22 cellular contexts compared by ENCODE assay signal in the genomic region with DNA sequence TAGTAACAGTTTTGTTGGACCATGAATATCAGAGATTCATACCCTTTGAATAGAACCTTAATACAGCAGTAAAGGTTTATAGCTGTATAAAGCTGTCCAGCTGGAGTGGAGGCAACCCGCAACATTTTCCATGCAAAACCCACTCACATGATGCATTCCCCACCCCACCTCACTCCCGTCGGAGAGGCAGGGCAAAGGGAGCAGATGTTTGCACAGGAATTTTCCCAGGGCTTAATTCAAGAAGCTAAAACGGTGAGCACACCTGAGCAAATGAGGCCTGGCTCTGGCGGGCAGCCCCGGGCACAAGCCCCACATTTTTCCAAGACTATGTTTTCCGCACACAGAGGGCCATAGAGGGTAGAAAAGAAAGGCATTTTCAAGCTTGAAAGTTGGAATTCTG.
"Had no signal": no experiment of that assay in that cellular context is flagged by ENCODE, and none has a peak within 500 bp of the region (broad histone marks: within the 10 kb centered on the region; RNA-seq: fewer than 3 reads in every experiment).

No MANE protein-coding gene starts in this region.

- H3K4me1 Mint-ChIP-seq: stimulated activated effector memory CD8-positive, alpha-beta T cell treated with anti-CD3 and anti-CD28 coated beads, Interleukin-12 subunit alpha, Interleukin-12 subunit beta, amount 100 ng/mL, for 72 hours had no signal

- H3K27ac ChIP-seq: heart left ventricle, neural progenitor cell, psoas muscle, right atrium auricular region, suprapubic skin, vagina, WERI-Rb-1 had no signal

- H3K4me2 ChIP-seq: neural progenitor cell had no signal

- H3K9me3 Mint-ChIP-seq: activated CD4-positive, alpha-beta T cell treated with anti-CD3 and anti-CD28 coated beads, Interleukin-2, amount 10 ng/mL, durations not matched to agents 7 days and 5 days; activated naive CD8-positive, alpha-beta T cell treated with anti-CD3 and anti-CD28 coated beads for 36 hours; dendritic cell treated with granulocyte-macrophage colony-stimulating factor and Interleukin-4, amounts not matched to agents 40 ng/mL and 50 ng/mL, for 4 days; naive B cell; neural progenitor cell; stimulated activated effector memory CD8-positive, alpha-beta T cell treated with anti-CD3 and anti-CD28 coated beads, Interleukin-12 subunit alpha, Interleukin-12 subunit beta, amount 100 ng/mL, for 72 hours had no signal

- H3K36me3 ChIP-seq: heart left ventricle, neural progenitor cell, right atrium auricular region, stomach, suprapubic skin, vagina, WERI-Rb-1 had no signal

- H3K4me3 Mint-ChIP-seq: activated CD4-positive, alpha-beta T cell treated with anti-CD3 and anti-CD28 coated beads, Interleukin-2, amount 10 ng/mL, durations not matched to agents 7 days and 5 days; activated CD8-positive, alpha-beta T cell treated with anti-CD3 and anti-CD28 coated beads, Interleukin-2, amount 10 ng/mL, durations not matched to agents 7 days and 5 days; activated naive CD8-positive, alpha-beta T cell treated with anti-CD3 and anti-CD28 coated beads for 36 hours; dendritic cell treated with granulocyte-macrophage colony-stimulating factor and Interleukin-4, amounts not matched to agents 40 ng/mL and 50 ng/mL, for 4 days; naive B cell; neural progenitor cell; stimulated activated effector memory CD8-positive, alpha-beta T cell treated with anti-CD3 and anti-CD28 coated beads, Interleukin-12 subunit alpha, Interleukin-12 subunit beta, amount 100 ng/mL, for 72 hours had no signal

- DNase-seq: activated CD4-positive, alpha-beta T cell treated with anti-CD3 and anti-CD28 coated beads, Interleukin-2, amount 10 ng/mL, durations not matched to agents 7 days and 5 days; activated CD4-positive, CD25-positive, alpha-beta regulatory T cell treated with anti-CD3 and anti-CD28 coated beads, Interleukin-2, amount 50 U/mL, for 72 hours; activated CD8-positive, alpha-beta T cell treated with anti-CD3 and anti-CD28 coated beads, Interleukin-2, amount 10 ng/mL, durations not matched to agents 7 days and 5 days; activated naive CD8-positive, alpha-beta T cell treated with anti-CD3 and anti-CD28 coated beads for 36 hours; cerebellar nuclear complex; effector CD4-positive, alpha-beta T cell; heart left ventricle; naive B cell; psoas muscle; stimulated activated CD4-positive, alpha-beta T cell treated with anti-CD3 and anti-CD28 coated beads, Interleukin-2, amount 100 ng/mL, for 24 hours; stomach; T-helper 1 cell; WERI-Rb-1 had no signal

- H3K4me1 ChIP-seq: psoas muscle had no signal

- H3K27ac Mint-ChIP-seq: activated CD4-positive, alpha-beta T cell treated with anti-CD3 and anti-CD28 coated beads, Interleukin-2, amount 10 ng/mL, durations not matched to agents 7 days and 5 days; activated CD8-positive, alpha-beta T cell treated with anti-CD3 and anti-CD28 coated beads, Interleukin-2, amount 10 ng/mL, durations not matched to agents 7 days and 5 days; activated naive CD8-positive, alpha-beta T cell treated with anti-CD3 and anti-CD28 coated beads for 36 hours; dendritic cell treated with granulocyte-macrophage colony-stimulating factor and Interleukin-4, amounts not matched to agents 40 ng/mL and 50 ng/mL, for 4 days; naive B cell; neural progenitor cell; stimulated activated effector memory CD8-positive, alpha-beta T cell treated with anti-CD3 and anti-CD28 coated beads, Interleukin-12 subunit alpha, Interleukin-12 subunit beta, amount 100 ng/mL, for 72 hours had no signal

- FAIRE-seq: endometrium, islet of Langerhans, TTC549 had no signal

- H3K9me3 ChIP-seq: heart left ventricle, psoas muscle, right atrium auricular region, stomach, suprapubic skin, vagina had no signal

- H2AFZ ChIP-seq: neural progenitor cell had no signal

- ATAC-seq: activated CD8-positive, alpha-beta T cell treated with anti-CD3 and anti-CD28 coated beads, Interleukin-2, amount 10 ng/mL, durations not matched to agents 7 days and 5 days; heart left ventricle; psoas muscle; stimulated activated effector memory CD8-positive, alpha-beta T cell treated with anti-CD3 and anti-CD28 coated beads, Interleukin-12 subunit alpha, Interleukin-12 subunit beta, amount 100 ng/mL, for 72 hours had no signal

- H3K27me3 Mint-ChIP-seq: activated CD4-positive, alpha-beta T cell treated with anti-CD3 and anti-CD28 coated beads, Interleukin-2, amount 10 ng/mL, durations not matched to agents 7 days and 5 days; activated naive CD8-positive, alpha-beta T cell treated with anti-CD3 and anti-CD28 coated beads for 36 hours; dendritic cell treated with granulocyte-macrophage colony-stimulating factor and Interleukin-4, amounts not matched to agents 40 ng/mL and 50 ng/mL, for 4 days; naive B cell had no signal

- H3K4me3 ChIP-seq: heart left ventricle, neural progenitor cell, psoas muscle, right atrium auricular region, stomach, suprapubic skin, vagina had no signal

- H3K27me3 ChIP-seq: heart left ventricle, neural progenitor cell, right atrium auricular region, stomach, suprapubic skin, vagina had no signal

- H3K36me3 Mint-ChIP-seq: activated naive CD8-positive, alpha-beta T cell treated with anti-CD3 and anti-CD28 coated beads for 36 hours; naive B cell; neural progenitor cell; stimulated activated effector memory CD8-positive, alpha-beta T cell treated with anti-CD3 and anti-CD28 coated beads, Interleukin-12 subunit alpha, Interleukin-12 subunit beta, amount 100 ng/mL, for 72 hours had no signal

- H3K9ac ChIP-seq: neural progenitor cell had no signal
